ENCODE assay signal across 12 cellular contexts in genomic region chr5:158701406-158702177, GRCh38.
DNase-seq lines count a peak whose midpoint lies in the region; ATAC-seq and TF ChIP-seq lines count a peak whose summit lies in the region.
"Had no signal": no experiment of that assay in that cellular context is flagged by ENCODE, and none has a peak within 500 bp of the region (broad histone marks: within the 10 kb centered on the region; RNA-seq: fewer than 3 reads in every experiment).

No MANE protein-coding gene starts in this region.

- H3K4me3 ChIP-seq in right atrium auricular region = no peak overlapping the region
- no peak overlapping the region for H3K4me3 ChIP-seq in gastroesophageal sphincter
- H3K4me3 ChIP-seq in aorta (ENCODE audit: low read length in 2 of 2) = no peak overlapping the region
- no peak overlapping the region for H3K4me3 ChIP-seq in effector memory CD4-positive, alpha-beta T cell (ENCODE audit: insufficient read depth, low read depth, low read length, poor library complexity, severe bottlenecking)
- no peak overlapping the region for H3K4me3 ChIP-seq in endodermal cell (ENCODE audit: low read length)

- H3K27me3 Mint-ChIP-seq in activated B cell treated with CpG ODN at 0.5 μM for 24 hours (no peaks in the 10 kb centered on the region), endodermal cell (ENCODE audit: insufficient read depth) (no peaks in the 10 kb centered on the region)

- POLR2A ChIA-PET in activated B cell treated with CpG ODN at 0.5 μM for 24 hours (lab: Charles Lee) = interaction anchor here (1.0 to 3.4 kb wide), 3 partner anchors 179 to 404 kb away, joined by 5 to 16 read pairs (median 9); partner anchors contain the start of gene EBF1

- CTCF ChIA-PET in activated B cell treated with CpG ODN at 0.5 μM for 24 hours (lab: Charles Lee) = interaction anchor here (1.0 to 12.5 kb wide), 3 partner anchors 11 to 627 kb away, joined by 3 to 231 read pairs (median 3); no protein-coding TSS in a partner anchor

- H3K36me3 Mint-ChIP-seq in activated B cell treated with CpG ODN at 0.5 μM for 24 hours (ENCODE audit: low read depth) (peaks cover 91% of the 10 kb centered on the region), endodermal cell (ENCODE audit: low read depth) (no peaks in the 10 kb centered on the region)

- H3K36me3 ChIP-seq in right atrium auricular region (peaks cover 7% of the 10 kb centered on the region), gastroesophageal sphincter (peaks cover 0 to 20% of the 10 kb centered on the region in 2 donors), aorta (ENCODE audit: control insufficient read depth in 1 of 2, insufficient read depth in 2 of 2, low read length in 1 of 2) (peaks cover 0 to 6% of the 10 kb centered on the region in 2 donors), endodermal cell (ENCODE audit: control insufficient read depth, insufficient read depth, low read length) (no peaks in the 10 kb centered on the region)
- H3K36me3 ChIP-seq in effector memory CD4-positive, alpha-beta T cell (ENCODE audit: control insufficient read depth, insufficient read depth, low read length) = no peaks in the 10 kb centered on the region

- H3K9ac ChIP-seq in endodermal cell (ENCODE audit: extremely low read depth, low read length, poor library complexity, severe bottlenecking) = no peak overlapping the region

- DNase-seq in right atrium auricular region (ENCODE audit: low spot score) (no peak), Right ventricle myocardium inferior (ENCODE audit: missing footprints) (no peak), activated B cell treated with CpG ODN at 0.5 μM for 24 hours (no peak), aorta (peak; percentile 82 to 88), NCI-H510A (lab: John Stamatoyannopoulos, UW) (no peak), endodermal cell (no peak)
- no peak for DNase-seq in effector memory CD4-positive, alpha-beta T cell
- DNase-seq: activated CD4-positive, alpha-beta T cell treated with anti-CD3 and anti-CD28 coated beads for 48 hours; activated naive CD4-positive, alpha-beta T cell treated with anti-CD3 and anti-CD28 coated beads for 36 hours; NCI-H1930 had no signal

- ATAC-seq in Right ventricle myocardium inferior (no peak), activated B cell treated with CpG ODN at 0.5 μM for 24 hours (ENCODE audit: low read depth) (no peak), gastroesophageal sphincter (no peak), aorta (ENCODE audit: low FRiP score) (peak; percentile 82)
- ATAC-seq: left lobe of liver had no signal

- H3K9me3 Mint-ChIP-seq in activated B cell treated with CpG ODN at 0.5 μM for 24 hours (no peaks in the 10 kb centered on the region), endodermal cell (no peaks in the 10 kb centered on the region)
- H3K9me3 Mint-ChIP-seq: activated naive CD4-positive, alpha-beta T cell treated with anti-CD3 and anti-CD28 coated beads for 36 hours had no signal

- H3K4me3 Mint-ChIP-seq in activated B cell treated with CpG ODN at 0.5 μM for 24 hours = peak overlapping the region; percentile 28
- H3K4me3 Mint-ChIP-seq in endodermal cell = no peak overlapping the region
- H3K4me3 Mint-ChIP-seq: activated naive CD4-positive, alpha-beta T cell treated with anti-CD3 and anti-CD28 coated beads for 36 hours had no signal

- TF ChIP-seq CTCF in right atrium auricular region (IDR thresholded peaks at IDR 0.05) (no peak), activated B cell treated with CpG ODN at 0.5 μM for 24 hours (IDR thresholded peaks at IDR 0.05) (no peak), gastroesophageal sphincter (IDR thresholded peaks at IDR 0.05) (no peak), endodermal cell (conservative IDR thresholded peaks at IDR 0.05) (no peak)

- H3K27ac Mint-ChIP-seq in activated B cell treated with CpG ODN at 0.5 μM for 24 hours = peak overlapping the region; percentile 76
- H3K27ac Mint-ChIP-seq in endodermal cell = no peak overlapping the region
- H3K27ac Mint-ChIP-seq: activated naive CD4-positive, alpha-beta T cell treated with anti-CD3 and anti-CD28 coated beads for 36 hours had no signal

- intact Hi-C loops in Right ventricle myocardium inferior (cut with DNase I) (no loop called here), activated B cell treated with CpG ODN at 0.5 μM for 24 hours (cut with micrococcal nuclease) (no loop called here), aorta (cut with DNase I) (loop anchor here (2.0 to 10.0 kb wide), 5 partner anchors 19 to 399 kb away; no protein-coding TSS in a partner anchor)

- TF ChIP-seq EP300 in gastroesophageal sphincter (IDR thresholded peaks at IDR 0.05) = no peak

- H3K27me3 ChIP-seq in right atrium auricular region (no peaks in the 10 kb centered on the region), gastroesophageal sphincter (no peaks in the 10 kb centered on the region), aorta (ENCODE audit: control insufficient read depth in 1 of 2, insufficient read depth in 2 of 2, low read length in 1 of 2) (no peaks in the 10 kb centered on the region), endodermal cell (ENCODE audit: control insufficient read depth, insufficient read depth, low read length, poor library complexity, severe bottlenecking) (no peaks in the 10 kb centered on the region)
- H3K27me3 ChIP-seq in effector memory CD4-positive, alpha-beta T cell (replicated peaks; ENCODE audit: control insufficient read depth, insufficient read depth, low read length, poor library complexity, severe bottlenecking) = no peaks in the 10 kb centered on the region

- H3K27ac ChIP-seq in right atrium auricular region (peak overlapping the region; percentile 26 to 61), gastroesophageal sphincter (peak overlapping the region in 3 of 4 donors; percentile 12 to 58 (median 52)), aorta (ENCODE audit: low read depth in 1 of 2, low read length in 2 of 2) (peak overlapping the region in 1 of 2 donors; percentile 98), endodermal cell (ENCODE audit: low read depth, low read length) (no peak overlapping the region)
- no peak overlapping the region for H3K27ac ChIP-seq in effector memory CD4-positive, alpha-beta T cell (ENCODE audit: insufficient read depth, low read length, poor library complexity, severe bottlenecking)

- TF ChIP-seq POLR2A in gastroesophageal sphincter (IDR thresholded peaks at IDR 0.05) = no peak

- H3K4me1 Mint-ChIP-seq in activated B cell treated with CpG ODN at 0.5 μM for 24 hours (peaks cover 31% of the 10 kb centered on the region), endodermal cell (peaks cover 28% of the 10 kb centered on the region)

- H3K4me1 ChIP-seq in right atrium auricular region (peaks cover 0 to 22% of the 10 kb centered on the region in 2 donors), gastroesophageal sphincter (peaks cover 0 to 24% (median 5%) of the 10 kb centered on the region in 3 donors), aorta (ENCODE audit: control insufficient read depth in 1 of 2, insufficient read depth in 2 of 2, low read length in 2 of 2) (peaks cover 6 to 11% of the 10 kb centered on the region in 2 donors), endodermal cell (ENCODE audit: control insufficient read depth, insufficient read depth, low read length) (peaks cover 6% of the 10 kb centered on the region)
- no peaks in the 10 kb centered on the region for H3K4me1 ChIP-seq in effector memory CD4-positive, alpha-beta T cell (ENCODE audit: control insufficient read depth, insufficient read depth, low read length, poor library complexity, severe bottlenecking)

- WGBS in gastroesophageal sphincter (ENCODE audit: low coverage in 1 of 2), 2 donors = 60 to 98% methylated on average over 4 of the region's 6 CpGs
- WGBS in aorta, 2 donors = 34 to 36% methylated on average over 6 of the region's 6 CpGs
- WGBS in endodermal cell (ENCODE audit: insufficient coverage in 1 of 2, insufficient read length in 1 of 2), 2 experiments = 92 to 94% methylated on average over 4 to 6 of the region's 6 CpGs

- H3K9me3 ChIP-seq in right atrium auricular region (no peaks in the 10 kb centered on the region), gastroesophageal sphincter (no peaks in the 10 kb centered on the region), aorta (ENCODE audit: control insufficient read depth, low read length) (no peaks in the 10 kb centered on the region), endodermal cell (ENCODE audit: control insufficient read depth, low read length) (no peaks in the 10 kb centered on the region)
- no peaks in the 10 kb centered on the region for H3K9me3 ChIP-seq in effector memory CD4-positive, alpha-beta T cell (ENCODE audit: control insufficient read depth, low read length)

Comparison
In these comparisons a context has a peak if more than half of its experiments do, and no peak if none do; other contexts are left out.
1. DNase-seq: peak in aorta (2 of 2); none in right atrium auricular region (single experiment), Right ventricle myocardium inferior (single experiment), activated B cell treated with CpG ODN at 0.5 μM for 24 hours (single experiment), NCI-H510A (single experiment), effector memory CD4-positive, alpha-beta T cell (0 of 3) and endodermal cell (single experiment).
2. H3K27ac ChIP-seq: peak in right atrium auricular region (2 of 2) and gastroesophageal sphincter (3 of 4); none in effector memory CD4-positive, alpha-beta T cell (single experiment) and endodermal cell (single experiment).
3. intact Hi-C loops: an anchor here in aorta (2.0 to 10.0 kb wide); none called in Right ventricle myocardium inferior and activated B cell treated with CpG ODN at 0.5 μM for 24 hours.